In genomic region chr9:38067611-38067891, GRCh38 we compare ENCODE assay signal across 8 cellular contexts. TPM values are rescaled to one million over a fixed set of nuclear protein-coding genes. Genes with fewer than 3 reads are reported as not detected.
DNase-seq lines count a peak whose midpoint lies in the region; ATAC-seq and TF ChIP-seq lines count a peak whose summit lies in the region.

No MANE protein-coding gene starts in this region.

- no peaks in the 10 kb centered on the region for H3K79me2 ChIP-seq in KMS-11 (ENCODE audit: insufficient read depth, low read depth)

- ATAC-seq in GM21786 (IDR thresholded peaks at IDR 0.05; ENCODE audit: unreplicated experiment) (no peak), HG03175 (IDR thresholded peaks at IDR 0.05; ENCODE audit: unreplicated experiment) (no peak)

- H3K9me3 ChIP-seq in AG04450 (ENCODE audit: control insufficient read depth, insufficient read depth, low read length): no peaks in the 10 kb centered on the region; the same call in 1 of the 2 replicates
- no peaks in the 10 kb centered on the region for H3K9me3 ChIP-seq in mucosa of stomach (ENCODE audit: control insufficient read depth, low read length)

- CTCF ChIA-PET in AG04450 (lab: Charles Lee): interaction anchor here (1.0 to 1.4 kb wide), 3 partner anchors 154 to 159 kb away, joined by 3 to 8 read pairs (median 4); no protein-coding TSS in a partner anchor

- POLR2A ChIA-PET in AG04450 (lab: Yijun Ruan, JAX): interaction anchor here (1.1 to 2.5 kb wide), 3 partner anchors 42 to 47 kb away, joined by 4 to 10 read pairs (median 5); no protein-coding TSS in a partner anchor

- H4K20me1 ChIP-seq in KMS-11 (ENCODE audit: insufficient read depth): no peaks in the 10 kb centered on the region

- H3K27ac ChIP-seq in AG04450 (ENCODE audit: low read depth, low read length) (peak overlapping the region; percentile 57), KMS-11 (no peak overlapping the region), coronary artery (peak overlapping the region; percentile 83 to 90)

- peak overlapping the region; percentile 60; the same call in 1 of the 2 replicates for H3K4me2 ChIP-seq in KMS-11

- H2AFZ ChIP-seq in KMS-11 (ENCODE audit: low read depth): no peak overlapping the region

- H3K27me3 ChIP-seq in AG04450 (ENCODE audit: control insufficient read depth, insufficient read depth, low read length) (no peaks in the 10 kb centered on the region), KMS-11 (ENCODE audit: insufficient read depth, low read depth) (no peaks in the 10 kb centered on the region), mucosa of stomach (ENCODE audit: control insufficient read depth, insufficient read depth, low read length) (no peaks in the 10 kb centered on the region)

- DNase-seq in AG04450 (ENCODE audit: low read depth, low spot score) (no peak), coronary artery (ENCODE audit: low spot score) (no peak), globus pallidus (ENCODE audit: low spot score) (no peak), T1000 (lab: John Stamatoyannopoulos, UW) (no peak)

- peak overlapping the region; percentile 93 for H3K4me3 ChIP-seq in AG04450 (ENCODE audit: low read depth, low read length)
- no peak overlapping the region for H3K4me3 ChIP-seq in KMS-11 (IDR thresholded peaks at IDR 0.05; ENCODE audit: insufficient read depth, low read depth, low read length)
- H3K4me3 ChIP-seq in coronary artery: peak overlapping the region; percentile 84
- H3K4me3 ChIP-seq in mucosa of stomach (ENCODE audit: low read length): peak overlapping the region; percentile 38

- H3K4me1 ChIP-seq in KMS-11 (ENCODE audit: low read depth, poor library complexity, severe bottlenecking) (peaks cover 55% of the 10 kb centered on the region), mucosa of stomach (ENCODE audit: control insufficient read depth, insufficient read depth, low read length) (peaks cover 48% of the 10 kb centered on the region)

- no peak for TF ChIP-seq CTCF in AG04450 (IDR thresholded peaks at IDR 0.05; ENCODE audit: low read depth, low read length)
- no peak for TF ChIP-seq CTCF in KMS-11 (conservative IDR thresholded peaks at IDR 0.05; ENCODE audit: low read depth, low read length)
- no peak for TF ChIP-seq CTCF in coronary artery (IDR thresholded peaks at IDR 0.05)

- H3K36me3 ChIP-seq in KMS-11 (ENCODE audit: insufficient read depth): no peaks in the 10 kb centered on the region
- no peaks in the 10 kb centered on the region for H3K36me3 ChIP-seq in mucosa of stomach (ENCODE audit: control insufficient read depth, insufficient read depth, low read length)

- H3K9ac ChIP-seq in KMS-11 (no peak overlapping the region), mucosa of stomach (ENCODE audit: low read length) (peak overlapping the region; percentile 65)

RNA-seq across cellular contexts. Expression of gene SHB, which starts 1.5 kb away (rescaled TPM):
- polyA plus RNA-seq in AG04450 (2011; rRNA removed): 16.7 and 20.3 TPM in 2 replicates
- polyA minus RNA-seq in AG04450 (2011; rRNA and poly(A)+ RNA removed): 28.6 and 31.8 TPM in 2 replicates
